ENCODE assay signal across 2 cellular contexts in the genomic region with DNA sequence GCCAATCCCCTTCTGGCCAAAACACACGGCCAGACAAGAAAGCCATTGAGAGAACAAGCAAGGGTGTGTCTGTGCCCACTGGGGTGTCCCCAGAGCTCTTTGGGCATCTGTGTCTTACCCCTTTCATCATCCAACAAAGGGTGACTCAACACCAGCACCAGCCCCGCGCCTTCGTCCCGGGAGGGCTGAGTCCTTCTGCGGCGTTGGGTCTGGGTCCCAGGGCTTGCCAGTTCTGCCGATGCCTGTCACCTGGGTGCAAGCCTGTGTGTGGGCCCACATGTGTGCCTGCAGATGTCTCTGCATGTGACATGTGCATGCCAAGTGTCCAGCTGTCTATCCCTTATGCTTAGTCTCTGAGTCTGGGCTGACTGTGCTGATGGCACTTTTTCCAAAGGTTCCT.
TF ChIP-seq lines count a peak whose summit lies in the region.

No MANE protein-coding gene starts in this region.

TF ChIP-seq in SK-N-SH, 30 proteins besides CTCF, POLR2A, EP300 and RAD21:
- TF ChIP-seq GABPA (IDR thresholded peaks at IDR 0.05; ENCODE audit: low read depth) = no peak
- no peak for TF ChIP-seq CHD2 (IDR thresholded peaks at IDR 0.05; ENCODE audit: low read length, partially characterized antibody)
- no peak for TF ChIP-seq MXI1 (IDR thresholded peaks at IDR 0.05; ENCODE audit: low read depth, low read length)
- no peak for TF ChIP-seq NRF1 (IDR thresholded peaks at IDR 0.05; ENCODE audit: low read depth, low read length)
- TF ChIP-seq, protein P1, sequence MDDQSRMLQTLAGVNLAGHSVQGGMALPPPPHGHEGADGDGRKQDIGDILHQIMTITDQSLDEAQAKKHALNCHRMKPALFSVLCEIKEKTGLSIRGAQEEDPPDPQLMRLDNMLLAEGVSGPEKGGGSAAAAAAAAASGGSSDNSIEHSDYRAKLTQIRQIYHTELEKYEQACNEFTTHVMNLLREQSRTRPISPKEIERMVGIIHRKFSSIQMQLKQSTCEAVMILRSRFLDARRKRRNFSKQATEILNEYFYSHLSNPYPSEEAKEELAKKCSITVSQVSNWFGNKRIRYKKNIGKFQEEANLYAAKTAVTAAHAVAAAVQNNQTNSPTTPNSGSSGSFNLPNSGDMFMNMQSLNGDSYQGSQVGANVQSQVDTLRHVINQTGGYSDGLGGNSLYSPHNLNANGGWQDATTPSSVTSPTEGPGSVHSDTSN (IDR thresholded peaks at IDR 0.05) = no peak
- TF ChIP-seq, protein P2, sequence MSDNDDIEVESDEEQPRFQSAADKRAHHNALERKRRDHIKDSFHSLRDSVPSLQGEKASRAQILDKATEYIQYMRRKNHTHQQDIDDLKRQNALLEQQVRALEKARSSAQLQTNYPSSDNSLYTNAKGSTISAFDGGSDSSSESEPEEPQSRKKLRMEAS (IDR thresholded peaks at IDR 0.05; ENCODE audit: low read depth) = no peak
- no peak for TF ChIP-seq FOXJ3 (CRISPR knock-in tag; IDR thresholded peaks at IDR 0.05)
- TF ChIP-seq JUND (IDR thresholded peaks at IDR 0.05) = no peak
- TF ChIP-seq NFIC (IDR thresholded peaks at IDR 0.05; ENCODE audit: borderline replicate concordance) = no peak
- no peak for TF ChIP-seq SIN3A (IDR thresholded peaks at IDR 0.05; ENCODE audit: borderline replicate concordance, low read depth, low read length)

TF ChIP-seq in SK-N-SH treated with all-trans-retinoic acid at 6 μM for 48 hours, 23 proteins besides CTCF, POLR2A, EP300 and RAD21:
- TF ChIP-seq, protein P3, sequence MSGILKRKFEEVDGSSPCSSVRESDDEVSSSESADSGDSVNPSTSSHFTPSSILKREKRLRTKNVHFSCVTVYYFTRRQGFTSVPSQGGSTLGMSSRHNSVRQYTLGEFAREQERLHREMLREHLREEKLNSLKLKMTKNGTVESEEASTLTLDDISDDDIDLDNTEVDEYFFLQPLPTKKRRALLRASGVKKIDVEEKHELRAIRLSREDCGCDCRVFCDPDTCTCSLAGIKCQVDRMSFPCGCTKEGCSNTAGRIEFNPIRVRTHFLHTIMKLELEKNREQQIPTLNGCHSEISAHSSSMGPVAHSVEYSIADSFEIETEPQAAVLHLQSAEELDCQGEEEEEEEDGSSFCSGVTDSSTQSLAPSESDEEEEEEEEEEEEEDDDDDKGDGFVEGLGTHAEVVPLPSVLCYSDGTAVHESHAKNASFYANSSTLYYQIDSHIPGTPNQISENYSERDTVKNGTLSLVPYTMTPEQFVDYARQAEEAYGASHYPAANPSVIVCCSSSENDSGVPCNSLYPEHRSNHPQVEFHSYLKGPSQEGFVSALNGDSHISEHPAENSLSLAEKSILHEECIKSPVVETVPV (CRISPR knock-in tag; IDR thresholded peaks at IDR 0.05) = no peak
